In genomic region chr9:3500044-3500443, GRCh38 we compare ENCODE assay signal across 18 cellular contexts. TPM values are rescaled to one million over a fixed set of nuclear protein-coding genes. Genes with fewer than 3 reads are reported as not detected.
DNase-seq lines count a peak whose midpoint lies in the region; ATAC-seq and TF ChIP-seq lines count a peak whose summit lies in the region.
"Had no signal": no experiment of that assay in that cellular context is flagged by ENCODE, and none has a peak within 500 bp of the region (broad histone marks: within the 10 kb centered on the region; RNA-seq: fewer than 3 reads in every experiment).

No MANE protein-coding gene starts in this region.

- peaks cover 5 to 23% of the 10 kb centered on the region in 2 experiments; a peak in 2 of 4 replicates for H3K4me1 ChIP-seq in SK-N-SH (ENCODE audit: control insufficient read depth in 1 of 2, insufficient read depth in 2 of 2, low read depth in 1 of 2, low read length in 1 of 2)
- H3K4me1 ChIP-seq in GM23338 (ENCODE audit: insufficient read depth): peaks cover 20% of the 10 kb centered on the region
- H3K4me1 ChIP-seq: BLaER1 had no signal

- no peak overlapping the region for H3K27ac ChIP-seq in SK-N-SH (ENCODE audit: low read depth in 2 of 2, low read length in 1 of 2)
- H3K27ac ChIP-seq in GM23338 (ENCODE audit: low read depth): no peak overlapping the region
- H3K27ac ChIP-seq: BLaER1 had no signal

- no peak for TF ChIP-seq RAD21 in SK-N-SH (IDR thresholded peaks at IDR 0.05; ENCODE audit: low read length)

- no peaks in the 10 kb centered on the region for H3F3A ChIP-seq in SK-N-SH (replicated peaks; ENCODE audit: insufficient read depth)
- H3F3A ChIP-seq in GM23338 (replicated peaks; ENCODE audit: low read depth): no peaks in the 10 kb centered on the region

- no peak for TF ChIP-seq EP300 in SK-N-SH (IDR thresholded peaks at IDR 0.05; ENCODE audit: borderline replicate concordance in 1 of 2, low read depth in 1 of 2, low read length in 1 of 2)

- no peaks in the 10 kb centered on the region for H3K36me3 Mint-ChIP-seq in GM23338 (ENCODE audit: low read depth)
- peaks cover 10% of the 10 kb centered on the region for H3K36me3 Mint-ChIP-seq in activated T-helper 17 cell treated with anti-CD3 and anti-CD28 coated beads, Interleukin-2, amount 50 U/mL, for 72 hours (ENCODE audit: low read depth)
- H3K36me3 Mint-ChIP-seq in progenitor cell of endocrine pancreas (ENCODE audit: insufficient read depth): peaks cover 4% of the 10 kb centered on the region

- peak overlapping the region; percentile 28 for H3K27ac Mint-ChIP-seq in GM23338
- no peak overlapping the region for H3K27ac Mint-ChIP-seq in activated T-helper 17 cell treated with anti-CD3 and anti-CD28 coated beads, Interleukin-2, amount 50 U/mL, for 72 hours
- peak overlapping the region; percentile 3 for H3K27ac Mint-ChIP-seq in progenitor cell of endocrine pancreas
- H3K27ac Mint-ChIP-seq: T-cell had no signal

- no peak for TF ChIP-seq CTCF in SK-N-SH (IDR thresholded peaks at IDR 0.05)
- no peak for TF ChIP-seq CTCF in GM23338 (conservative IDR thresholded peaks at IDR 0.05; ENCODE audit: low read depth in 2 of 2)
- TF ChIP-seq CTCF in progenitor cell of endocrine pancreas (IDR thresholded peaks at IDR 0.05; ENCODE audit: unreplicated experiment): no peak

- POLR2A ChIA-PET in SK-N-SH (lab: Yijun Ruan, JAX): no interaction called here

- H3K9me2 ChIP-seq in SK-N-SH: no peaks in the 10 kb centered on the region
- no peaks in the 10 kb centered on the region for H3K9me2 ChIP-seq in GM23338 (ENCODE audit: insufficient read depth)

- H3K9me3 Mint-ChIP-seq in GM23338: no peaks in the 10 kb centered on the region
- no peaks in the 10 kb centered on the region for H3K9me3 Mint-ChIP-seq in activated T-helper 17 cell treated with anti-CD3 and anti-CD28 coated beads, Interleukin-2, amount 50 U/mL, for 72 hours
- peaks cover 4% of the 10 kb centered on the region for H3K9me3 Mint-ChIP-seq in progenitor cell of endocrine pancreas (ENCODE audit: low read depth)
- H3K9me3 Mint-ChIP-seq: naive thymus-derived CD4-positive, alpha-beta T cell; T-cell had no signal

- H3K27me3 Mint-ChIP-seq in GM23338 (ENCODE audit: insufficient read depth, low read depth, poor library complexity) (no peaks in the 10 kb centered on the region), progenitor cell of endocrine pancreas (no peaks in the 10 kb centered on the region)
- no peaks in the 10 kb centered on the region for H3K27me3 Mint-ChIP-seq in activated T-helper 17 cell treated with anti-CD3 and anti-CD28 coated beads, Interleukin-2, amount 50 U/mL, for 72 hours
- H3K27me3 Mint-ChIP-seq: naive thymus-derived CD4-positive, alpha-beta T cell; T-cell had no signal

- WGBS in SK-N-SH (ENCODE audit: low lambda C conversion rate): 97% methylated on average over 4 of the region's 4 CpGs

- peak overlapping the region; percentile 6; the same call in 1 of the 2 replicates for H3K4me2 ChIP-seq in SK-N-SH
- H3K4me2 ChIP-seq in GM23338: no peak overlapping the region; the same call in 1 of the 2 replicates
- H3K4me2 ChIP-seq: BLaER1 had no signal

- no peaks in the 10 kb centered on the region for H4K20me1 ChIP-seq in SK-N-SH (ENCODE audit: insufficient read depth)
- H4K20me1 ChIP-seq in GM23338 (replicated peaks; ENCODE audit: insufficient read depth): no peaks in the 10 kb centered on the region

- ATAC-seq in SK-N-SH treated with all-trans-retinoic acid at 6 μM for 48 hours: no peak
- ATAC-seq in GM23338: peak; percentile 41; the same call in 1 of the 3 replicates
- no peak for ATAC-seq in activated T-helper 17 cell treated with anti-CD3 and anti-CD28 coated beads, Interleukin-2, amount 50 U/mL, for 72 hours (replicated peaks)
- no peak for ATAC-seq in HG03139 (IDR thresholded peaks at IDR 0.05; ENCODE audit: unreplicated experiment)
- ATAC-seq: naive thymus-derived CD4-positive, alpha-beta T cell; T-cell had no signal

- no peak overlapping the region for H3K4me3 Mint-ChIP-seq in GM23338
- peak overlapping the region; percentile 6 for H3K4me3 Mint-ChIP-seq in activated T-helper 17 cell treated with anti-CD3 and anti-CD28 coated beads, Interleukin-2, amount 50 U/mL, for 72 hours
- no peak overlapping the region for H3K4me3 Mint-ChIP-seq in progenitor cell of endocrine pancreas (ENCODE audit: low read depth)
- H3K4me3 Mint-ChIP-seq: T-cell had no signal

- peaks cover 16% of the 10 kb centered on the region for H3K4me1 Mint-ChIP-seq in GM23338
- peaks cover 5% of the 10 kb centered on the region for H3K4me1 Mint-ChIP-seq in activated T-helper 17 cell treated with anti-CD3 and anti-CD28 coated beads, Interleukin-2, amount 50 U/mL, for 72 hours
- H3K4me1 Mint-ChIP-seq in progenitor cell of endocrine pancreas (ENCODE audit: low read depth): peaks cover 14% of the 10 kb centered on the region

- H3K36me3 ChIP-seq in SK-N-SH (replicated peaks in 1 of 2; ENCODE audit: control insufficient read depth in 1 of 2, insufficient read depth in 2 of 2, low read length in 1 of 2): no peaks in the 10 kb centered on the region
- H3K36me3 ChIP-seq in GM23338 (ENCODE audit: insufficient read depth): no peaks in the 10 kb centered on the region

- no peak overlapping the region; the same call in 1 of the 2 replicates for H2AFZ ChIP-seq in SK-N-SH (ENCODE audit: low read depth)
- H2AFZ ChIP-seq in GM23338: no peak overlapping the region

- no peak overlapping the region; a peak in 1 of 4 replicates for H3K4me3 ChIP-seq in SK-N-SH (ENCODE audit: low read depth in 2 of 2, low read length in 1 of 2)
- no peak overlapping the region for H3K4me3 ChIP-seq in GM23338
- H3K4me3 ChIP-seq: BLaER1, lung had no signal

- H3K9ac ChIP-seq in SK-N-SH: no peak overlapping the region
- H3K9ac ChIP-seq: BLaER1 had no signal

- no peak for DNase-seq in SK-N-SH
- DNase-seq in GM23338 (ENCODE audit: low spot score): no peak
- DNase-seq in progenitor cell of endocrine pancreas (ENCODE audit: low spot score, unreplicated experiment): no peak
- DNase-seq in SW 1271 (lab: John Stamatoyannopoulos, UW): no peak
- DNase-seq in stimulated activated CD4-positive, alpha-beta T cell treated with anti-CD3 and anti-CD28 coated beads, Interleukin-1b, Interleukin-23, amount 100 ng/mL, for 48 hours: no peak
- DNase-seq: 8988T; activated CD8-positive, alpha-beta memory T cell treated with anti-CD3 and anti-CD28 coated beads for 24 hours; amniotic stem cell; effector memory CD4-positive, alpha-beta T cell; islet precursor cell; naive thymus-derived CD4-positive, alpha-beta T cell; NCI-H2227 treated with DMSO at 0.1 percent for 48 hours; T-cell had no signal

- no peaks in the 10 kb centered on the region for H3K9me3 ChIP-seq in SK-N-SH
- H3K9me3 ChIP-seq: BLaER1 had no signal

- CTCF ChIA-PET in SK-N-SH (lab: Yijun Ruan, JAX): no interaction called here

- no peaks in the 10 kb centered on the region for H3K27me3 ChIP-seq in SK-N-SH (ENCODE audit: insufficient read depth)
- H3K27me3 ChIP-seq in GM23338 (ENCODE audit: insufficient read depth): no peaks in the 10 kb centered on the region
- H3K27me3 ChIP-seq: BLaER1 had no signal

- no peaks in the 10 kb centered on the region; the same call in 1 of the 2 replicates for H3K79me2 ChIP-seq in SK-N-SH (ENCODE audit: insufficient read depth)
- H3K79me2 ChIP-seq in GM23338 (replicated peaks; ENCODE audit: insufficient read depth): peaks cover 27% of the 10 kb centered on the region

TF ChIP-seq in SK-N-SH, 30 proteins besides CTCF, POLR2A, EP300 and RAD21 (continues in another document):
- TF ChIP-seq RFX5 (IDR thresholded peaks at IDR 0.05; ENCODE audit: low read length) (no peak), JUND (IDR thresholded peaks at IDR 0.05) (no peak), SMC3 (IDR thresholded peaks at IDR 0.05; ENCODE audit: low read depth, low read length) (no peak), EZH2phosphoT487 (IDR thresholded peaks at IDR 0.05; ENCODE audit: borderline replicate concordance, low read depth) (no peak)

TF ChIP-seq in SK-N-SH treated with all-trans-retinoic acid at 6 μM for 48 hours, 23 proteins besides CTCF, POLR2A, EP300 and RAD21 (continues in another document):
- TF ChIP-seq ZFP30 (CRISPR knock-in tag; IDR thresholded peaks at IDR 0.05) (no peak), BACH2 (CRISPR knock-in tag; IDR thresholded peaks at IDR 0.05; ENCODE audit: borderline replicate concordance) (no peak), ZNF565 (CRISPR knock-in tag; conservative IDR thresholded peaks at IDR 0.05; ENCODE audit: low read depth) (no peak), ZC3H10 (CRISPR knock-in tag; IDR thresholded peaks at IDR 0.05) (no peak), SNAI2 (CRISPR knock-in tag; IDR thresholded peaks at IDR 0.05) (no peak)

RNA-seq across cellular contexts. Expression of gene RFX3, which starts 25.8 kb away (rescaled TPM):
- polyA plus RNA-seq in SK-N-SH (2012; rRNA removed) (1.7 and 2.1 TPM in 2 replicates), GM23338 (2016; fragmentation: Nextera tagmentation; extraction: Ambion mirVana) (7.5 and 9.8 TPM in 2 replicates)
- polyA plus RNA-seq in SK-N-SH (2012; cell fraction: cytosol; rRNA removed): 1.0 and 1.5 TPM in 2 replicates
- 2.6 and 5.5 TPM in 2 replicates for polyA plus RNA-seq in SK-N-SH (2012; cell fraction: nucleus; rRNA removed)
- 16.2 and 22.1 TPM in 2 replicates for total RNA-seq in GM23338 (2014; rRNA removed; shearing (Covaris generic))
- 10 to 100 TPM in 1 of 2 donors, 1 to 10 TPM in 1; 8.7 to 19.8 TPM for total RNA-seq in activated T-helper 17 cell treated with anti-CD3 and anti-CD28 coated beads, Interleukin-2, amount 50 U/mL, for 72 hours
- total RNA-seq in progenitor cell of endocrine pancreas: 53.9 and 57.2 TPM in 2 replicates
